ENCODE assay signal across 16 cellular contexts in the genomic region with DNA sequence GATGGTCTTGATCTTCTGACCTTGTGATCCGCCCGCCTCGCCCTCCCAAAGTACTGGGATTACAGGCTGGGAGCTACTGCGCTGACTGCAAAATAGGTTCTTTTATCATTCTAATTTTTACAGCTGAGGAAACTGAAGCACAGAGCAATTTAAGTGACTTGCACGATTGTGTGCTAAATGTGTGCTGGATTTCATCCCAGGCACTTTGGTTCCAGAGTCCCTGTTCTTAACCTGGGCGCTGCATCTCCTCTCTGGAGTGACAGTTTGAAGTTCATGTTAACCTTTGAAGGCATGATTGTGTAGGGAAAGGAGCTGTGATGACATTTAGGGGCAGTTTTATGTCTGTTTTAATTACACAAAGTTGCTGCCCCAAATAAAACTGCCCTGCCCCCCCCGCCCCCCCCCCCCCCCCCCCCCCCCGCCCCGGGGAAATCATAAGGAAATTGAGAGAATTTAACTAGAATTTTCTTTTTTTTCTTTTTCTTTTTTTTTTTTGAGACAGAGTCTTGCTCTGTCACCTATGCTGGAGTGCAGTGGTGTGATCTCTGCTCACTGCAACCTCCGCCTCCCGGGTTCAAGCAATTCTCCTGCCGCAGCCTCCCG. TPM values are rescaled to one million over a fixed set of nuclear protein-coding genes. Genes with fewer than 3 reads are reported as not detected.
DNase-seq lines count a peak whose midpoint lies in the region; ATAC-seq and TF ChIP-seq lines count a peak whose summit lies in the region.
"Had no signal": no experiment of that assay in that cellular context is flagged by ENCODE, and none has a peak within 500 bp of the region (broad histone marks: within the 10 kb centered on the region; RNA-seq: fewer than 3 reads in every experiment).

No MANE protein-coding gene starts in this region.

- intact Hi-C loops in Right ventricle myocardium superior (cut with DNase I) (no loop called here), left ventricle myocardium superior (cut with micrococcal nuclease) (no loop called here), gastrocnemius medialis (cut with DNase I; ENCODE audit: low total_unique reads) (no loop called here)

- DNase-seq in Right ventricle myocardium superior (no peak), right atrium auricular region (ENCODE audit: low spot score) (no peak), RWPE2 (ENCODE audit: low spot score) (no peak), left ventricle myocardium superior (no peak), gastrocnemius medialis (no peak), NCI-H446 (lab: John Stamatoyannopoulos, UW) (no peak)
- no peak for DNase-seq in stimulated activated CD4-positive, alpha-beta T cell treated with anti-CD3 and anti-CD28 coated beads, Interleukin-2, amount 100 ng/mL, for 24 hours
- DNase-seq: C1 segment of cervical spinal cord, Caco-2, GOT3, KG1, NCI-H1105 treated with DMSO at 0.1 percent for 48 hours, NCI-H187 treated with DMSO at 0.1 percent for 48 hours, NCI-H2171 treated with DMSO at 0.1 percent for 48 hours, NCI-H510A treated with DMSO at 0.1 percent for 48 hours had no signal

- no peak for TF ChIP-seq POLR2A in gastrocnemius medialis (IDR thresholded peaks at IDR 0.05)

- H3K4me3 ChIP-seq in right atrium auricular region (no peak overlapping the region), RWPE2 (ENCODE audit: severe bottlenecking) (no peak overlapping the region), gastrocnemius medialis (no peak overlapping the region)

- no peaks in the 10 kb centered on the region for H3K36me3 ChIP-seq in right atrium auricular region
- peaks cover 31% of the 10 kb centered on the region for H3K36me3 ChIP-seq in RWPE2 (ENCODE audit: low read depth)
- H3K36me3 ChIP-seq in gastrocnemius medialis = no peaks in the 10 kb centered on the region

- H3K27me3 ChIP-seq in right atrium auricular region (no peaks in the 10 kb centered on the region), RWPE2 (ENCODE audit: insufficient read depth, poor library complexity, severe bottlenecking) (no peaks in the 10 kb centered on the region), gastrocnemius medialis (no peaks in the 10 kb centered on the region)

- no peak overlapping the region for H3K27ac ChIP-seq in right atrium auricular region
- H3K27ac ChIP-seq in RWPE2 (ENCODE audit: poor library complexity, severe bottlenecking) = peak overlapping the region; percentile 88
- peak overlapping the region in 3 of 4 donors; percentile 19 to 93 (median 37) for H3K27ac ChIP-seq in gastrocnemius medialis

- H3K4me1 ChIP-seq in right atrium auricular region = peaks cover 0 to 68% of the 10 kb centered on the region in 2 donors
- peaks cover 41% of the 10 kb centered on the region for H3K4me1 ChIP-seq in RWPE2 (ENCODE audit: insufficient read depth, poor library complexity, severe bottlenecking)
- peaks cover 75 to 82% of the 10 kb centered on the region in 2 donors for H3K4me1 ChIP-seq in gastrocnemius medialis

- H3K9me3 ChIP-seq in right atrium auricular region (no peaks in the 10 kb centered on the region), RWPE2 (ENCODE audit: severe bottlenecking) (no peaks in the 10 kb centered on the region), gastrocnemius medialis (no peaks in the 10 kb centered on the region)
- H3K9me3 ChIP-seq: Caco-2 had no signal

- in situ Hi-C loops in gastrocnemius medialis (cut with MboI; ENCODE audit: low sequenced_read_pairs in 4 of 4) = no loop called here

- TF ChIP-seq CTCF in right atrium auricular region (IDR thresholded peaks at IDR 0.05) (no peak), RWPE2 (IDR thresholded peaks at IDR 0.05; ENCODE audit: poor library complexity, severe bottlenecking) (no peak), gastrocnemius medialis (IDR thresholded peaks at IDR 0.05 in 4 of 5, conservative IDR thresholded peaks at IDR 0.05 in 1 of 5) (no peak)

- ATAC-seq in Right ventricle myocardium superior (ENCODE audit: poor library complexity) = peak; percentile 62
- no peak for ATAC-seq in RWPE2 (ENCODE audit: low read depth)
- peak; percentile 67 for ATAC-seq in left ventricle myocardium superior
- ATAC-seq in gastrocnemius medialis = no peak
- no peak for ATAC-seq in HG03565 (IDR thresholded peaks at IDR 0.05; ENCODE audit: unreplicated experiment)

RNA-seq across cellular contexts. Expression of gene ACSL3, which starts 5.6 kb away (rescaled TPM):
- total RNA-seq in Right ventricle myocardium superior (50.8 TPM), right atrium auricular region (10 to 100 TPM; 29.0 to 35.7 TPM), left ventricle myocardium superior (48.8 TPM), gastrocnemius medialis (10 to 100 TPM; 34.7 to 56.8 (median 38.2) TPM)

Comparison
In these comparisons a context has a peak if more than half of its experiments do, and no peak if none do; other contexts are left out.
1. ATAC-seq: peak in Right ventricle myocardium superior (single experiment) and left ventricle myocardium superior (single experiment); none in RWPE2 (single experiment), gastrocnemius medialis (0 of 2) and HG03565 (single experiment).
2. H3K27ac ChIP-seq: peak in RWPE2 (single experiment) and gastrocnemius medialis (3 of 4); none in right atrium auricular region (0 of 2).